8 cellular contexts compared by ENCODE assay signal in genomic region chr7:29684787-29685650, GRCh38.
DNase-seq lines count a peak whose midpoint lies in the region; ATAC-seq, FAIRE-seq and TF ChIP-seq lines count a peak whose summit lies in the region.

No MANE protein-coding gene starts in this region.

- intact Hi-C loops in Right ventricle myocardium inferior (cut with DNase I) = no loop called here
- intact Hi-C loops in upper lobe of right lung (cut with DNase I) = no loop called here

- no peak for FAIRE-seq in D721Med (lab: Jason Lieb, UNC)

- peaks cover 8% of the 10 kb centered on the region for H3K4me1 Mint-ChIP-seq in activated naive CD8-positive, alpha-beta T cell treated with anti-CD3 and anti-CD28 coated beads, Interleukin-2, amount 50 U/mL, for 24 hours

- ATAC-seq in GM21423 (IDR thresholded peaks at IDR 0.05; ENCODE audit: unreplicated experiment) (peak; percentile 62), Right ventricle myocardium inferior (peak; percentile 95), omental fat pad (ENCODE audit: low FRiP score) (peak; percentile 83), upper lobe of right lung (peak; percentile 96)
- peak; percentile 74 for ATAC-seq in activated naive CD8-positive, alpha-beta T cell treated with anti-CD3 and anti-CD28 coated beads, Interleukin-2, amount 50 U/mL, for 24 hours

- H3K36me3 ChIP-seq in HUES48 (ENCODE audit: control insufficient read depth, insufficient read depth, low read length) (no peaks in the 10 kb centered on the region), SJSA1 (peaks cover 3% of the 10 kb centered on the region; the same call in 1 of the 2 replicates), upper lobe of right lung (no peaks in the 10 kb centered on the region)

- H3K27me3 Mint-ChIP-seq in activated naive CD8-positive, alpha-beta T cell treated with anti-CD3 and anti-CD28 coated beads, Interleukin-2, amount 50 U/mL, for 24 hours = peaks cover 17% of the 10 kb centered on the region

- DNase-seq in D721Med (ENCODE audit: insufficient read length, low spot score) (peak; percentile 10), SJSA1 (ENCODE audit: low read depth in 1 of 2, low spot score in 2 of 2) (peak; percentile 73 to 75), Right ventricle myocardium inferior (ENCODE audit: missing footprints) (peak; percentile 90), omental fat pad (ENCODE audit: low spot score) (peak; percentile 34), upper lobe of right lung (peak; percentile 93)
- peak; percentile 45 for DNase-seq in activated naive CD8-positive, alpha-beta T cell treated with anti-CD3 and anti-CD28 coated beads, Interleukin-2, amount 50 U/mL, for 24 hours

- H3K27ac ChIP-seq in HUES48 (ENCODE audit: low read depth, low read length) (peak overlapping the region; percentile 77), SJSA1 (peak overlapping the region; percentile 79), upper lobe of right lung (peak overlapping the region; percentile 94)

- H3K9me3 ChIP-seq in HUES48 (ENCODE audit: control insufficient read depth, insufficient read depth, low read length) (no peaks in the 10 kb centered on the region), SJSA1 (replicated peaks) (no peaks in the 10 kb centered on the region), upper lobe of right lung (no peaks in the 10 kb centered on the region)

- H3K4me1 ChIP-seq in HUES48 (ENCODE audit: control insufficient read depth, insufficient read depth, low read length) (no peaks in the 10 kb centered on the region), SJSA1 (replicated peaks) (no peaks in the 10 kb centered on the region), upper lobe of right lung (no peaks in the 10 kb centered on the region)

- peak overlapping the region; percentile 79 for H3K4me3 Mint-ChIP-seq in activated naive CD8-positive, alpha-beta T cell treated with anti-CD3 and anti-CD28 coated beads, Interleukin-2, amount 50 U/mL, for 24 hours

- no peaks in the 10 kb centered on the region for H3K27me3 ChIP-seq in HUES48 (ENCODE audit: control insufficient read depth, insufficient read depth, low read length)
- H3K27me3 ChIP-seq in SJSA1 (replicated peaks) = no peaks in the 10 kb centered on the region
- H3K27me3 ChIP-seq in upper lobe of right lung = no peaks in the 10 kb centered on the region

- no peaks in the 10 kb centered on the region for H3K9me3 Mint-ChIP-seq in activated naive CD8-positive, alpha-beta T cell treated with anti-CD3 and anti-CD28 coated beads, Interleukin-2, amount 50 U/mL, for 24 hours

- H3K4me3 ChIP-seq in HUES48 (ENCODE audit: low read depth, low read length) (peak overlapping the region; percentile 78), SJSA1 (peak overlapping the region; percentile 89), upper lobe of right lung (peak overlapping the region; percentile 83)

- no peak overlapping the region for H3K27ac Mint-ChIP-seq in activated naive CD8-positive, alpha-beta T cell treated with anti-CD3 and anti-CD28 coated beads, Interleukin-2, amount 50 U/mL, for 24 hours

- H3K9ac ChIP-seq in HUES48 (ENCODE audit: low read depth, low read length) = peak overlapping the region; percentile 76; the same call in 1 of the 2 replicates

- no peak for TF ChIP-seq CTCF in D721Med (IDR thresholded peaks at IDR 0.05; ENCODE audit: insufficient read depth, missing control alignments)
- no peak for TF ChIP-seq CTCF in omental fat pad (IDR thresholded peaks at IDR 0.05)
- peak; percentile 16 for TF ChIP-seq CTCF in upper lobe of right lung (IDR thresholded peaks at IDR 0.05)

- H3K36me3 Mint-ChIP-seq in activated naive CD8-positive, alpha-beta T cell treated with anti-CD3 and anti-CD28 coated beads, Interleukin-2, amount 50 U/mL, for 24 hours (ENCODE audit: low read depth) = no peaks in the 10 kb centered on the region

Comparison
In these comparisons a context has a peak if more than half of its experiments do, and no peak if none do; other contexts are left out.
1. Peak in every context shown above with its lines: DNase-seq, ATAC-seq, H3K4me3 ChIP-seq and H3K27ac ChIP-seq.
2. DNase-seq: peak in every context shown above with its lines; median percentile 93 in upper lobe of right lung; 90 in Right ventricle myocardium inferior; 74 in SJSA1; 45 in activated naive CD8-positive, alpha-beta T cell treated with anti-CD3 and anti-CD28 coated beads, Interleukin-2, amount 50 U/mL, for 24 hours; 34 in omental fat pad; 10 in D721Med.